Comparison of ENCODE assay signal across 9 cellular contexts in genomic region chr18:3455938-3456685, GRCh38. TPM values are rescaled to one million over a fixed set of nuclear protein-coding genes. Genes with fewer than 3 reads are reported as not detected.
A peak's percentile ranks its signal among the peaks of the same experiment; 100 is the strongest.
DNase-seq lines count a peak whose midpoint lies in the region; ATAC-seq, FAIRE-seq and TF ChIP-seq lines count a peak whose summit lies in the region.
"Had no signal": no experiment of that assay in that cellular context is flagged by ENCODE, and none has a peak within 500 bp of the region (broad histone marks: within the 10 kb centered on the region; RNA-seq: fewer than 3 reads in every experiment).

No MANE protein-coding gene starts in this region.

- H3K27me3 Mint-ChIP-seq in activated T-cell treated with anti-CD3 and anti-CD28 coated beads, Interleukin-2, amount 50 U/mL, for 4 hours (ENCODE audit: low read depth), result no peaks in the 10 kb centered on the region

- DNase-seq in ACHN (peak; percentile 92), LNCaP clone FGC (ENCODE audit: low read depth) (no peak), H1 (ENCODE audit: low read depth in 1 of 2, low spot score in 2 of 2) (no peak), lower leg skin (ENCODE audit: low spot score in 2 of 2) (no peak), NCI-H2029 (lab: John Stamatoyannopoulos, UW) (no peak), NCI-H1048 (lab: John Stamatoyannopoulos, UW) (no peak)
- DNase-seq in activated T-cell treated with anti-CD3 and anti-CD28 coated beads, Interleukin-2, amount 50 U/mL, for 4 hours, result no peak
- DNase-seq: aorta had no signal

- peaks cover 11 to 25% (median 23%) of the 10 kb centered on the region in 4 experiments; a peak in 6 of 7 replicates for H3K4me1 ChIP-seq in H1 (replicated peaks in 1 of 4; ENCODE audit: control insufficient read depth in 3 of 4, insufficient read depth in 4 of 4, low read length in 3 of 4)
- H3K4me1 ChIP-seq in mucosa of stomach (ENCODE audit: control insufficient read depth, insufficient read depth, low read length), result peaks cover 59% of the 10 kb centered on the region

- peak overlapping the region; percentile 76 for H4K91ac ChIP-seq in H1 (replicated peaks; ENCODE audit: insufficient read length, low read length)

- 69% methylated on average over 10 of the region's 10 CpGs; no CpG with 5 or more reads in 1 of the 2 experiments for WGBS in H1 (ENCODE audit: extremely low coverage in 1 of 2, insufficient coverage in 1 of 2, insufficient read length in 1 of 2, insufficient replicate concordance in 2 of 2, low coverage in 1 of 2, low lambda C conversion rate in 2 of 2, missing lambda C conversion rate in 1 of 2), 2 experiments
- WGBS in lower leg skin, 2 donors, result 61 to 71% methylated on average over 10 of the region's 10 CpGs

- H3K27ac ChIP-seq in H1 (ENCODE audit: low read depth, low read length), result peak overlapping the region; percentile 19; the same call in 1 of the 2 replicates

- peaks cover 29 to 86% of the 10 kb centered on the region in 2 experiments for H3K79me2 ChIP-seq in H1 (ENCODE audit: control insufficient read depth in 1 of 2, insufficient read depth in 2 of 2, low read length in 2 of 2)

- peak overlapping the region; percentile 54; the same call in 1 of the 2 replicates for H2BK20ac ChIP-seq in H1 (ENCODE audit: low read length)

- TF ChIP-seq RAD21 in H1 (IDR thresholded peaks at IDR 0.05 in 1 of 2, conservative IDR thresholded peaks at IDR 0.05 in 1 of 2; ENCODE audit: low read depth in 2 of 2, low read length in 2 of 2), result no peak

- peaks cover 76% of the 10 kb centered on the region for H3K4me1 Mint-ChIP-seq in activated T-cell treated with anti-CD3 and anti-CD28 coated beads, Interleukin-2, amount 50 U/mL, for 4 hours (ENCODE audit: low read depth)

- TF ChIP-seq EP300 in H1 (IDR thresholded peaks at IDR 0.05; ENCODE audit: borderline replicate concordance in 1 of 2, low read depth in 2 of 2, low read length in 2 of 2), result no peak

- H3K9me3 Mint-ChIP-seq in activated T-cell treated with anti-CD3 and anti-CD28 coated beads, Interleukin-2, amount 50 U/mL, for 4 hours, result peaks cover 6% of the 10 kb centered on the region

- TF ChIP-seq CTCF in LNCaP clone FGC (IDR thresholded peaks at IDR 0.05; ENCODE audit: control insufficient read depth, extremely low read depth, insufficient read depth), result no peak
- no peak for TF ChIP-seq CTCF in H1 (IDR thresholded peaks at IDR 0.05; ENCODE audit: control extremely low read depth in 1 of 3, insufficient read depth in 1 of 3, low read depth in 1 of 3, low read length in 3 of 3)
- no peak for TF ChIP-seq CTCF in lower leg skin (IDR thresholded peaks at IDR 0.05)

- H3K4ac ChIP-seq in H1 (replicated peaks; ENCODE audit: insufficient read length, low read depth, low read length), result peak overlapping the region; percentile 11

- H3K9ac ChIP-seq in H1 (replicated peaks in 1 of 4; ENCODE audit: extremely low read depth in 1 of 4, low read depth in 3 of 4, low read length in 3 of 4), result peak overlapping the region in 3 of 4 experiments; percentile 0 to 29 (median 13); a peak in 1 of 7 replicates
- H3K9ac ChIP-seq in mucosa of stomach (ENCODE audit: low read length), result peak overlapping the region; percentile 100

- H3K9me3 ChIP-seq in H1 (ENCODE audit: insufficient read depth in 2 of 2, low read depth in 1 of 2, low read length in 1 of 2) (no peaks in the 10 kb centered on the region), mucosa of stomach (ENCODE audit: control insufficient read depth, low read length) (no peaks in the 10 kb centered on the region)

- H3K27me3 ChIP-seq in H1 (replicated peaks in 1 of 4; ENCODE audit: control insufficient read depth in 3 of 4, extremely low read depth in 1 of 4, insufficient read depth in 3 of 4, low read length in 3 of 4) (no peaks in the 10 kb centered on the region), mucosa of stomach (ENCODE audit: control insufficient read depth, insufficient read depth, low read length) (no peaks in the 10 kb centered on the region)

- intact Hi-C loops in lower leg skin (cut with DNase I; ENCODE audit: low total_unique reads), result no loop called here

- H2BK12ac ChIP-seq in H1 (ENCODE audit: low read depth, low read length), result peak overlapping the region; percentile 86

- no peak overlapping the region for H3K4me3 Mint-ChIP-seq in activated T-cell treated with anti-CD3 and anti-CD28 coated beads, Interleukin-2, amount 50 U/mL, for 4 hours

- peak overlapping the region; percentile 67 to 95; a peak in 3 of 4 replicates for H3K4me2 ChIP-seq in H1 (ENCODE audit: insufficient read depth in 1 of 2, low read depth in 2 of 2, low read length in 2 of 2)

- CTCF ChIA-PET in H1 (lab: Charles Lee; ENCODE audit: partially characterized antibody), result interaction anchor here (1.0 to 6.7 kb wide), 11 partner anchors 12 to 210 kb away, joined by 3 to 56 read pairs (median 7); no protein-coding TSS in a partner anchor

- peak overlapping the region; percentile 39 for H2BK120ac ChIP-seq in H1 (replicated peaks; ENCODE audit: low read depth, low read length)

- peaks cover 12 to 67% (median 38%) of the 10 kb centered on the region in 4 experiments for H3K36me3 ChIP-seq in H1 (ENCODE audit: control insufficient read depth in 2 of 4, insufficient read depth in 4 of 4, low read length in 3 of 4)
- no peaks in the 10 kb centered on the region for H3K36me3 ChIP-seq in mucosa of stomach (ENCODE audit: control insufficient read depth, insufficient read depth, low read length)

- H4K8ac ChIP-seq in H1 (ENCODE audit: extremely low read depth, insufficient read depth, low read length), result no peak overlapping the region

- no peak overlapping the region for H2AFZ ChIP-seq in H1 (ENCODE audit: low read length)

- peak overlapping the region; percentile 97; the same call in 1 of the 2 replicates for H2AK5ac ChIP-seq in H1 (ENCODE audit: low read depth, low read length)

- in situ Hi-C loops in ACHN (cut with HindIII; ENCODE audit: low pct_ligation_motif_present, low pct_unique_long_range_greater_than_20kb, low sequenced_read_pairs), result no loop called here

- POLR2A ChIA-PET in H1 (lab: Charles Lee; ENCODE audit: partially characterized antibody), result interaction anchor here (0.7 to 8.2 kb wide), 4 partner anchors 11 to 210 kb away, joined by 3 to 68 read pairs (median 33); no protein-coding TSS in a partner anchor

- no peak for TF ChIP-seq POLR2A in H1 (IDR thresholded peaks at IDR 0.05; ENCODE audit: control extremely low read depth in 1 of 2, low read depth in 2 of 2, low read length in 2 of 2)
- TF ChIP-seq POLR2A in lower leg skin (IDR thresholded peaks at IDR 0.05), result no peak

- peak overlapping the region; percentile 99 for H3K4me3 ChIP-seq in LNCaP clone FGC (ENCODE audit: low read depth, low read length)
- peak overlapping the region in 2 of 4 experiments; percentile 14 to 99; a peak in 3 of 8 replicates for H3K4me3 ChIP-seq in H1 (ENCODE audit: extremely low read depth in 1 of 4, insufficient read depth in 2 of 4, low read depth in 3 of 4, low read length in 4 of 4)
- H3K4me3 ChIP-seq in mucosa of stomach (ENCODE audit: low read length), result no peak overlapping the region
- no peak overlapping the region for H3K4me3 ChIP-seq in lower leg skin (ENCODE audit: low read depth, poor library complexity, severe bottlenecking)

- peak; percentile 7 for FAIRE-seq in H1 (lab: Jason Lieb, UNC)

- H3K36me3 Mint-ChIP-seq in activated T-cell treated with anti-CD3 and anti-CD28 coated beads, Interleukin-2, amount 50 U/mL, for 4 hours (ENCODE audit: insufficient read depth), result peaks cover 36% of the 10 kb centered on the region

- no peak overlapping the region for H3K23ac ChIP-seq in H1 (ENCODE audit: insufficient read length)

- H2BK5ac ChIP-seq in H1 (ENCODE audit: low read depth, low read length), result peak overlapping the region; percentile 96

- peak overlapping the region; percentile 63 for H3K56ac ChIP-seq in H1 (replicated peaks; ENCODE audit: insufficient read length, low read depth, low read length)

- peak overlapping the region; percentile 98 for H3K18ac ChIP-seq in H1 (ENCODE audit: extremely low read depth, low read length)

- no peak overlapping the region for H3K14ac ChIP-seq in H1 (ENCODE audit: insufficient read length)

- H4K20me1 ChIP-seq in H1 (replicated peaks in 1 of 2; ENCODE audit: control insufficient read depth in 1 of 2, insufficient read depth in 2 of 2, low read length in 2 of 2), result peaks cover 0 to 8% of the 10 kb centered on the region in 2 experiments

- H2BK15ac ChIP-seq in H1 (ENCODE audit: low read length), result peak overlapping the region; percentile 32; the same call in 1 of the 2 replicates

- H3K23me2 ChIP-seq in H1 (ENCODE audit: low read depth, low read length), result peaks cover 7% of the 10 kb centered on the region; the same call in 1 of the 2 replicates

- H3K79me1 ChIP-seq in H1 (ENCODE audit: low read depth, low read length), result no peaks in the 10 kb centered on the region; the same call in 1 of the 2 replicates

- peak overlapping the region; percentile 82 for H4K5ac ChIP-seq in H1 (ENCODE audit: insufficient read length, low read depth, low read length)

- no peak for ATAC-seq in activated T-cell treated with anti-CD3 and anti-CD28 coated beads, Interleukin-2, amount 50 U/mL, for 4 hours

TF ChIP-seq in H1, 55 proteins besides CTCF, POLR2A, EP300 and RAD21:
- 0 out of 2 replicates have a peak, but pooled peaks have one; percentile 16 for TF ChIP-seq POLR2AphosphoS5 (IDR thresholded peaks at IDR 0.05; ENCODE audit: low read depth, low read length)
- no peak for TF ChIP-seq TBP (IDR thresholded peaks at IDR 0.05; ENCODE audit: low read depth, low read length)

RNA-seq across cellular contexts. Expression of gene TGIF1, which starts 6.1 kb away (rescaled TPM):
- 259 and 262 TPM in 2 replicates for total RNA-seq in H1 (2021; fragmentation: NEBNext Ultra II Directional; extraction: Animal tissue kit (Norgen Biotek cat#: 25700))
- 256 and 288 TPM in 2 replicates for polyA plus RNA-seq in H1 (2011; rRNA removed)
- 274 TPM for polyA plus RNA-seq in H1 (2011; cell fraction: cytosol; rRNA removed)
- 280 TPM for polyA plus RNA-seq in H1 (2011; cell fraction: nucleus; rRNA removed)
- 212 to 243 TPM (median 229 TPM) in 4 replicates for polyA plus RNA-seq in H1 (2012, experiment 1 of 2)
- polyA plus RNA-seq in H1 (2012, experiment 2 of 2), result 150 TPM
- polyA plus RNA-seq in H1 (2013, experiment 1 of 2), result 190 TPM
- polyA plus RNA-seq in H1 (2013, experiment 2 of 2), result 187 TPM
- polyA minus RNA-seq in H1 (2011; rRNA and poly(A)+ RNA removed), result 288 and 445 TPM in 2 replicates
- polyA minus RNA-seq in H1 (2011; cell fraction: cytosol; rRNA and poly(A)+ RNA removed), result 110 TPM
- 155 TPM for polyA minus RNA-seq in H1 (2011; cell fraction: nucleus; rRNA and poly(A)+ RNA removed)
- total RNA-seq in lower leg skin, result 100 to 1,000 TPM in 2 of 4 donors, 10 to 100 TPM in 2; 87.5 to 114 (median 106) TPM
- 10 to 100 TPM; 19.8 to 35.0 (median 34.8) TPM for total RNA-seq in activated T-cell treated with anti-CD3 and anti-CD28 coated beads, Interleukin-2, amount 50 U/mL, for 4 hours
